ENCODE assay signal across 28 cellular contexts in genomic region chr2:60271718-60272117, GRCh38.
"Had no signal": no experiment of that assay in that cellular context is flagged by ENCODE, and none has a peak within 500 bp of the region (broad histone marks: within the 10 kb centered on the region; RNA-seq: fewer than 3 reads in every experiment).

No MANE protein-coding gene starts in this region.

- ATAC-seq: naive thymus-derived CD4-positive, alpha-beta T cell; natural killer cell; pancreas; right lobe of liver; stimulated activated effector memory CD8-positive, alpha-beta T cell treated with anti-CD3 and anti-CD28 coated beads, Interleukin-12 subunit alpha, Interleukin-12 subunit beta, amount 100 ng/mL, for 72 hours; stimulated activated naive CD8-positive, alpha-beta T cell treated with anti-CD3 and anti-CD28 coated beads, Interleukin-15, amount 100 ng/mL, for 72 hours; stimulated activated naive CD8-positive, alpha-beta T cell treated with anti-CD3 and anti-CD28 coated beads, Interleukin-15, Interleukin-2, amounts not matched to agents 100 U/mL and 50 U/mL, for 24 hours had no signal

- DNase-seq: naive thymus-derived CD4-positive, alpha-beta T cell; natural killer cell; nucleus accumbens; pancreas; retina; right lobe of liver; sigmoid colon; small intestine; stimulated activated CD4-positive, alpha-beta T cell treated with anti-CD3 and anti-CD28 coated beads, Interleukin-15, amount 100 ng/mL, for 24 hours; stimulated activated CD4-positive, alpha-beta T cell treated with anti-CD3 and anti-CD28 coated beads, Interleukin-2, amount 100 ng/mL, for 24 hours; stimulated activated CD4-positive, alpha-beta T cell treated with anti-CD3 and anti-CD28 coated beads, Interleukin-2, amount 100 ng/mL, for 48 hours; stimulated activated CD4-positive, alpha-beta T cell treated with anti-CD3 and anti-CD28 coated beads, Interleukin-4, amount 100 ng/mL, for 24 hours; stimulated activated naive CD4-positive, alpha-beta T cell; stimulated activated naive CD8-positive, alpha-beta T cell treated with anti-CD3 and anti-CD28 coated beads, Interleukin-15, amount 100 ng/mL, for 72 hours; stimulated activated naive CD8-positive, alpha-beta T cell treated with anti-CD3 and anti-CD28 coated beads, Interleukin-15, Interleukin-2, amounts not matched to agents 100 U/mL and 50 U/mL, for 24 hours; substantia nigra; testis; tibial artery; transverse colon; upper lobe of left lung had no signal

- H3K4me3 Mint-ChIP-seq: naive thymus-derived CD4-positive, alpha-beta T cell; natural killer cell; nephron; neural crest cell; stimulated activated effector memory CD8-positive, alpha-beta T cell treated with anti-CD3 and anti-CD28 coated beads, Interleukin-12 subunit alpha, Interleukin-12 subunit beta, amount 100 ng/mL, for 72 hours; stimulated activated naive CD8-positive, alpha-beta T cell treated with anti-CD3 and anti-CD28 coated beads, Interleukin-15, amount 100 ng/mL, for 72 hours had no signal

- H3K36me3 ChIP-seq: neutrophil, pancreas, prostate gland, right atrium auricular region, right lobe of liver, sigmoid colon, suprapubic skin, tibial artery, transverse colon, upper lobe of left lung, vagina had no signal

- H3K4me1 ChIP-seq: pancreas, prostate gland, right atrium auricular region, right lobe of liver, sigmoid colon, suprapubic skin, testis, tibial artery, transverse colon, upper lobe of left lung, vagina had no signal

- H3K4me1 Mint-ChIP-seq: naive thymus-derived CD4-positive, alpha-beta T cell; natural killer cell; nephron; stimulated activated effector memory CD8-positive, alpha-beta T cell treated with anti-CD3 and anti-CD28 coated beads, Interleukin-12 subunit alpha, Interleukin-12 subunit beta, amount 100 ng/mL, for 72 hours; stimulated activated naive CD8-positive, alpha-beta T cell treated with anti-CD3 and anti-CD28 coated beads, Interleukin-15, amount 100 ng/mL, for 72 hours had no signal

- H3K9me3 Mint-ChIP-seq: natural killer cell; stimulated activated naive CD8-positive, alpha-beta T cell treated with anti-CD3 and anti-CD28 coated beads, Interleukin-15, amount 100 ng/mL, for 72 hours had no signal

- H3K27ac ChIP-seq: neutrophil, pancreas, prostate gland, right atrium auricular region, right lobe of liver, sigmoid colon, suprapubic skin, testis, tibial artery, transverse colon, upper lobe of left lung, vagina had no signal

- H3K4me3 ChIP-seq: pancreas, prostate gland, right atrium auricular region, right lobe of liver, sigmoid colon, suprapubic skin, testis, tibial artery, transverse colon, upper lobe of left lung, vagina had no signal

- H3K27ac Mint-ChIP-seq: naive thymus-derived CD4-positive, alpha-beta T cell; natural killer cell; nephron; stimulated activated effector memory CD8-positive, alpha-beta T cell treated with anti-CD3 and anti-CD28 coated beads, Interleukin-12 subunit alpha, Interleukin-12 subunit beta, amount 100 ng/mL, for 72 hours; stimulated activated naive CD8-positive, alpha-beta T cell treated with anti-CD3 and anti-CD28 coated beads, Interleukin-15, amount 100 ng/mL, for 72 hours had no signal

- H3K9me3 ChIP-seq: neutrophil, pancreas, prostate gland, testis, transverse colon, vagina had no signal

- H3K27me3 ChIP-seq: neutrophil, pancreas, right atrium auricular region, right lobe of liver, sigmoid colon, suprapubic skin, testis, tibial artery, transverse colon, upper lobe of left lung, vagina had no signal

- H3K36me3 Mint-ChIP-seq: naive thymus-derived CD4-positive, alpha-beta T cell; natural killer cell; stimulated activated effector memory CD8-positive, alpha-beta T cell treated with anti-CD3 and anti-CD28 coated beads, Interleukin-12 subunit alpha, Interleukin-12 subunit beta, amount 100 ng/mL, for 72 hours had no signal
